Comparison of ENCODE assay signal across 1 cellular context in the genomic region with DNA sequence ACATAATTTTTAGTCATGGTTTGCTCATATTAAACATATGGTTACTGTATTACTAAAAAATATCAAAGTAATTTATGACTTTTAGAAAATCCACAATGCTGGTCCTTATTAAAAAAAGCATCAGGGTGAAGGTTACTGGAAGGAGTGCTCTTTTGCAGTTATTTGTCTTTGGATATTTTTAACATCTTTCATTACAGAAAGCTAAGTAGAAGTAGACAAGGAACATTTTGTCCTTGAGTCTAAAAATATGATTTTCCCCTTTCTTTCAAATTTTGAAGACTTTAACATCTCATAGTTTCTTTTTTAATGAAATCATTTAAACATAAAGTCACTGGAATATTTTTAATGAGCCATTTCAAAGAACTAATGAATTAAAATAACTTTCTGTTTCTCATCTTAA.
TF ChIP-seq lines count a peak whose summit lies in the region.

No MANE protein-coding gene starts in this region.

TF ChIP-seq in SK-N-SH treated with all-trans-retinoic acid at 6 μM for 48 hours, 23 proteins besides CTCF, POLR2A, EP300 and RAD21 (continued from another document):
- TF ChIP-seq, protein P1, sequence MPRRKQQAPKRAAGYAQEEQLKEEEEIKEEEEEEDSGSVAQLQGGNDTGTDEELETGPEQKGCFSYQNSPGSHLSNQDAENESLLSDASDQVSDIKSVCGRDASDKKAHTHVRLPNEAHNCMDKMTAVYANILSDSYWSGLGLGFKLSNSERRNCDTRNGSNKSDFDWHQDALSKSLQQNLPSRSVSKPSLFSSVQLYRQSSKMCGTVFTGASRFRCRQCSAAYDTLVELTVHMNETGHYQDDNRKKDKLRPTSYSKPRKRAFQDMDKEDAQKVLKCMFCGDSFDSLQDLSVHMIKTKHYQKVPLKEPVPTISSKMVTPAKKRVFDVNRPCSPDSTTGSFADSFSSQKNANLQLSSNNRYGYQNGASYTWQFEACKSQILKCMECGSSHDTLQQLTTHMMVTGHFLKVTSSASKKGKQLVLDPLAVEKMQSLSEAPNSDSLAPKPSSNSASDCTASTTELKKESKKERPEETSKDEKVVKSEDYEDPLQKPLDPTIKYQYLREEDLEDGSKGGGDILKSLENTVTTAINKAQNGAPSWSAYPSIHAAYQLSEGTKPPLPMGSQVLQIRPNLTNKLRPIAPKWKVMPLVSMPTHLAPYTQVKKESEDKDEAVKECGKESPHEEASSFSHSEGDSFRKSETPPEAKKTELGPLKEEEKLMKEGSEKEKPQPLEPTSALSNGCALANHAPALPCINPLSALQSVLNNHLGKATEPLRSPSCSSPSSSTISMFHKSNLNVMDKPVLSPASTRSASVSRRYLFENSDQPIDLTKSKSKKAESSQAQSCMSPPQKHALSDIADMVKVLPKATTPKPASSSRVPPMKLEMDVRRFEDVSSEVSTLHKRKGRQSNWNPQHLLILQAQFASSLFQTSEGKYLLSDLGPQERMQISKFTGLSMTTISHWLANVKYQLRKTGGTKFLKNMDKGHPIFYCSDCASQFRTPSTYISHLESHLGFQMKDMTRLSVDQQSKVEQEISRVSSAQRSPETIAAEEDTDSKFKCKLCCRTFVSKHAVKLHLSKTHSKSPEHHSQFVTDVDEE (CRISPR knock-in tag; IDR thresholded peaks at IDR 0.05), result no peak
